ENCODE assay signal across 8 cellular contexts in genomic region chr9:93096811-93097382, GRCh38. TPM values are rescaled to one million over a fixed set of nuclear protein-coding genes. Genes with fewer than 3 reads are reported as not detected.
DNase-seq lines count a peak whose midpoint lies in the region; ATAC-seq, FAIRE-seq and TF ChIP-seq lines count a peak whose summit lies in the region.

No MANE protein-coding gene starts in this region.

- no peak for TF ChIP-seq POLR2A in Peyer's patch (IDR thresholded peaks at IDR 0.05)

- no peak for DNase-seq in CD4-positive, alpha-beta T cell
- DNase-seq in Peyer's patch, result no peak
- no peak for DNase-seq in epithelial cell of esophagus (ENCODE audit: low read depth)
- no peak for DNase-seq in HTR-8/SVneo (ENCODE audit: insufficient read length, low spot score)
- DNase-seq in GM03348 (ENCODE audit: low spot score), result no peak
- no peak for DNase-seq in AG20443 (ENCODE audit: low spot score)

- H3K36me3 Mint-ChIP-seq in CD4-positive, alpha-beta T cell (ENCODE audit: low read depth), result peaks cover 19% of the 10 kb centered on the region

- H3K9me3 ChIP-seq in CD4-positive, alpha-beta T cell (ENCODE audit: control insufficient read depth, low read length), result no peaks in the 10 kb centered on the region
- no peaks in the 10 kb centered on the region for H3K9me3 ChIP-seq in Peyer's patch
- no peaks in the 10 kb centered on the region for H3K9me3 ChIP-seq in neutrophil

- no peaks in the 10 kb centered on the region for H3K27me3 ChIP-seq in CD4-positive, alpha-beta T cell (ENCODE audit: control insufficient read depth, insufficient read depth, low read length)
- no peaks in the 10 kb centered on the region for H3K27me3 ChIP-seq in Peyer's patch
- no peaks in the 10 kb centered on the region for H3K27me3 ChIP-seq in neutrophil

- peak overlapping the region; percentile 74 for H3K27ac ChIP-seq in CD4-positive, alpha-beta T cell (ENCODE audit: low read depth, low read length)
- H3K27ac ChIP-seq in Peyer's patch (peak overlapping the region; percentile 96 to 99 (median 97)), neutrophil (peak overlapping the region; percentile 93)

- H3K4me1 ChIP-seq in Peyer's patch (peaks cover 6 to 49% (median 39%) of the 10 kb centered on the region in 4 donors), neutrophil (ENCODE audit: control insufficient read depth in 1 of 2, insufficient read depth in 1 of 2, low read depth in 1 of 2, low read length in 1 of 2) (peaks cover 81 to 90% of the 10 kb centered on the region in 2 experiments)

- POLR2A ChIA-PET in CD4-positive, alpha-beta T cell (lab: Charles Lee), result interaction anchor here (0.8 to 4.6 kb wide), 11 partner anchors 9 to 143 kb away, joined by 3 to 35 read pairs (median 20); partner anchors contain the start of gene NINJ1

- H3K4me3 Mint-ChIP-seq in CD4-positive, alpha-beta T cell, result peak overlapping the region; percentile 90

- H3K4me1 Mint-ChIP-seq in CD4-positive, alpha-beta T cell (ENCODE audit: low read depth), result peaks cover 71% of the 10 kb centered on the region

- H3K9me3 Mint-ChIP-seq in CD4-positive, alpha-beta T cell, result no peaks in the 10 kb centered on the region

- H3K36me3 ChIP-seq in Peyer's patch, result no peaks in the 10 kb centered on the region
- H3K36me3 ChIP-seq in neutrophil, result no peaks in the 10 kb centered on the region

- H3K27me3 Mint-ChIP-seq in CD4-positive, alpha-beta T cell, result no peaks in the 10 kb centered on the region

- no peak for ATAC-seq in CD4-positive, alpha-beta T cell (ENCODE audit: poor library complexity)
- no peak for ATAC-seq in GM19351 (IDR thresholded peaks at IDR 0.05; ENCODE audit: unreplicated experiment)

- CTCF ChIA-PET in CD4-positive, alpha-beta T cell (lab: Charles Lee), result interaction anchor here (1.1 to 3.9 kb wide), 3 partner anchors 11 to 93 kb away, joined by 3 to 22 read pairs (median 6); no protein-coding TSS in a partner anchor

- peak overlapping the region; percentile 99 for H3K27ac Mint-ChIP-seq in CD4-positive, alpha-beta T cell

- intact Hi-C loops in CD4-positive, alpha-beta T cell (cut with DNase I, micrococcal nuclease), result loop anchor here (1.0 to 5.0 kb wide), 5 partner anchors 38 to 356 kb away; partner anchors contain the start of genes NINJ1 (in 2 of the 2), BICD2 (in 1 of the 2) and FAM120AOS (in 1 of the 2)

- TF ChIP-seq CTCF in CD4-positive, alpha-beta T cell (IDR thresholded peaks at IDR 0.05), result no peak
- TF ChIP-seq CTCF in Peyer's patch (IDR thresholded peaks at IDR 0.05), result no peak
- no peak for TF ChIP-seq CTCF in epithelial cell of esophagus (IDR thresholded peaks at IDR 0.05; ENCODE audit: insufficient read depth, low read depth, low read length, missing control alignments)
- no peak for TF ChIP-seq CTCF in neutrophil (IDR thresholded peaks at IDR 0.05)

- no peak for FAIRE-seq in HTR-8/SVneo (lab: Jason Lieb, UNC)

- peak overlapping the region; percentile 99 to 100 (median 99) for H3K4me3 ChIP-seq in Peyer's patch
- H3K4me3 ChIP-seq in epithelial cell of esophagus (ENCODE audit: low read length), result peak overlapping the region; percentile 55
- peak overlapping the region; percentile 88 to 90 for H3K4me3 ChIP-seq in neutrophil (ENCODE audit: low read depth in 1 of 2, low read length in 1 of 2)

RNA-seq across cellular contexts. Expression of gene CARD19, which starts 0.9 kb away (rescaled TPM):
- 10 to 100 TPM; 38.8 to 39.2 TPM for total RNA-seq in CD4-positive, alpha-beta T cell
- 10 to 100 TPM; 34.7 to 74.4 (median 58.9) TPM for total RNA-seq in Peyer's patch

RNA-seq across cellular contexts. Expression of gene NINJ1, which starts 37.2 kb away (rescaled TPM):
- total RNA-seq in CD4-positive, alpha-beta T cell, result 10 to 100 TPM; 87.8 to 87.9 TPM
- 10 to 100 TPM; 47.0 to 56.8 (median 54.5) TPM for total RNA-seq in Peyer's patch

RNA-seq across cellular contexts. Expression of gene SUSD3, which starts 38.4 kb away (rescaled TPM):
- 10 to 100 TPM; 33.9 to 35.6 TPM for total RNA-seq in CD4-positive, alpha-beta T cell
- total RNA-seq in Peyer's patch, result 10 to 100 TPM in 1 of 4 donors, 1 to 10 TPM in 3; 5.5 to 21.5 (median 7.9) TPM
